21 cellular contexts compared by ENCODE assay signal in the genomic region with DNA sequence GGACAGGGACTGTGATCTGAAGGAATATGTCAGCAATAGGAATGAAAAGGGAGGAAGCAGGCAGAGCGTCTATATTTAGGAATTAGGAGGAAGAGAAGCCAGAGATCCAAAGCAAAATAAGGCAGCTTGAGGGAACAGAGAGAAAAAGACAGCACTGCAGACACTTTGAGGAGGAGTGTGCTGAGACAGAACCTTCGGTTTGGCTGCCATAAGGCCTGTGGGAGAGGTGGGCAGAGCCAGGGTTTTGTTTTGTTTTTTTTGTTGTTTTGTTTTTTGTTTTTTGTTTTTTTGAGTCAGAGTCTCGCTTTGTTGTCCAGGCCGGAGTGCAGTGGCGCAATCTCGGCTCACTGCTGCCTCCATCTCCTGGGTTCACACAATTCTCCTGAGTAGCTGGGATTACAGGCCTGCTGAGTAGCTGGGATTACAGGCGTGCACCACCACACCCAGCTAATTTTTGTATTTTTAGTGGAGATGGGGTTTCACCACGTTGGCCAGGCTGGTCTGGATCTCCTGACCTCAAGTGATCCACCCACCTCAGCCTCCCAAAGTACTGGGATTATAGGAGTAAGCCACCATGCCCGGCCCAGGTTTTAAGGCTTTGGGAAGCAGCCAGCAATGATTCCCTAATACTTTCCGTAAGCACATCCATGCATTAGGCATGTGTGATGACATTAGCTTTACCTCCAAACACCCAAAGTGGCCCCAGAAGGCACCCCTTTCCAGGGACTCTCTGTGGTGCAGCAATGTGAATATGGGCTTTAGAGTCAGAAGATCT.
A peak's percentile ranks its signal among the peaks of the same experiment; 100 is the strongest.
DNase-seq lines count a peak whose midpoint lies in the region; ATAC-seq and TF ChIP-seq lines count a peak whose summit lies in the region.
"Had no signal": no experiment of that assay in that cellular context is flagged by ENCODE, and none has a peak within 500 bp of the region (broad histone marks: within the 10 kb centered on the region; RNA-seq: fewer than 3 reads in every experiment).

No MANE protein-coding gene starts in this region.

- no peaks in the 10 kb centered on the region for H3K27me3 ChIP-seq in breast epithelium
- no peaks in the 10 kb centered on the region for H3K27me3 ChIP-seq in mammary epithelial cell (ENCODE audit: insufficient read depth, low read length)
- no peaks in the 10 kb centered on the region for H3K27me3 ChIP-seq in hepatocyte
- H3K27me3 ChIP-seq in rectal smooth muscle tissue (ENCODE audit: control insufficient read depth, insufficient read depth, low read length) = no peaks in the 10 kb centered on the region
- no peaks in the 10 kb centered on the region for H3K27me3 ChIP-seq in neural progenitor cell
- H3K27me3 ChIP-seq: foreskin keratinocyte, MG63 had no signal

- no peaks in the 10 kb centered on the region for H4K20me1 ChIP-seq in mammary epithelial cell (ENCODE audit: insufficient read depth, low read length)
- no peaks in the 10 kb centered on the region for H4K20me1 ChIP-seq in hepatocyte (ENCODE audit: insufficient read depth, poor library complexity, severe bottlenecking)
- H4K20me1 ChIP-seq in neural progenitor cell (ENCODE audit: low read depth) = no peaks in the 10 kb centered on the region

- WGBS in mammary epithelial cell (ENCODE audit: low coverage, missing lambda C conversion rate) = 93% methylated on average over 7 of the region's 10 CpGs
- 89% methylated on average over 10 of the region's 10 CpGs for WGBS in hepatocyte (ENCODE audit: low lambda C conversion rate, missing lambda C conversion rate)
- 69% methylated on average over 10 of the region's 10 CpGs for WGBS in urinary bladder

- no peak overlapping the region for H3K27ac Mint-ChIP-seq in neural progenitor cell
- H3K27ac Mint-ChIP-seq: activated naive CD4-positive, alpha-beta T cell treated with anti-CD3 and anti-CD28 coated beads, Interleukin-2, amount 50 U/mL, for 24 hours; CD8-positive, alpha-beta T cell; mesothelial cell of epicardium; stimulated activated naive CD8-positive, alpha-beta T cell treated with anti-CD3 and anti-CD28 coated beads, Interleukin-15, Interleukin-2, amounts not matched to agents 100 ng/mL and 50 ng/mL, for 24 hours had no signal

- no peaks in the 10 kb centered on the region for H3K9me2 ChIP-seq in hepatocyte (replicated peaks; ENCODE audit: insufficient read depth)

- DNase-seq in breast epithelium (ENCODE audit: low spot score in 2 of 2) (no peak), mammary epithelial cell (no peak), hepatocyte (ENCODE audit: low spot score) (no peak), HuH-7 (ENCODE audit: low spot score) (no peak), neural progenitor cell (ENCODE audit: low spot score) (no peak)
- DNase-seq: foreskin keratinocyte; MG63; NCI-H187; NCI-H524; OCI-M1; stimulated activated CD4-positive, alpha-beta T cell treated with anti-CD3 and anti-CD28 coated beads, Interleukin-15, amount 100 ng/mL, for 24 hours; T-helper 9 cell had no signal

- peaks cover 34% of the 10 kb centered on the region for H3K9me3 Mint-ChIP-seq in neural progenitor cell

- H2AFZ ChIP-seq in mammary epithelial cell (ENCODE audit: low read depth, low read length) = no peak overlapping the region
- no peak overlapping the region for H2AFZ ChIP-seq in hepatocyte
- no peak overlapping the region for H2AFZ ChIP-seq in neural progenitor cell (replicated peaks)

- no peak overlapping the region for H3K4me3 Mint-ChIP-seq in neural progenitor cell
- H3K4me3 Mint-ChIP-seq: activated naive CD4-positive, alpha-beta T cell treated with anti-CD3 and anti-CD28 coated beads, Interleukin-2, amount 50 U/mL, for 24 hours; CD8-positive, alpha-beta T cell; mesothelial cell of epicardium; stimulated activated naive CD8-positive, alpha-beta T cell treated with anti-CD3 and anti-CD28 coated beads, Interleukin-15, Interleukin-2, amounts not matched to agents 100 ng/mL and 50 ng/mL, for 24 hours had no signal

- H3K36me3 ChIP-seq in breast epithelium (no peaks in the 10 kb centered on the region), mammary epithelial cell (ENCODE audit: insufficient read depth, low read length) (no peaks in the 10 kb centered on the region), hepatocyte (replicated peaks; ENCODE audit: insufficient read depth, low read depth) (no peaks in the 10 kb centered on the region), rectal smooth muscle tissue (ENCODE audit: control insufficient read depth, insufficient read depth, low read length) (no peaks in the 10 kb centered on the region), urinary bladder (ENCODE audit: insufficient read depth) (no peaks in the 10 kb centered on the region), neural progenitor cell (no peaks in the 10 kb centered on the region)
- H3K36me3 ChIP-seq: HAP-1, MG63 had no signal

- peaks cover 2% of the 10 kb centered on the region for H3K27me3 Mint-ChIP-seq in neural progenitor cell (ENCODE audit: insufficient read depth, low read depth)
- H3K27me3 Mint-ChIP-seq: activated naive CD4-positive, alpha-beta T cell treated with anti-CD3 and anti-CD28 coated beads, Interleukin-2, amount 50 U/mL, for 24 hours; stimulated activated naive CD8-positive, alpha-beta T cell treated with anti-CD3 and anti-CD28 coated beads, Interleukin-15, Interleukin-2, amounts not matched to agents 100 ng/mL and 50 ng/mL, for 24 hours had no signal

- no TSS peak for BruUV-seq in mammary epithelial cell (replicated peaks; lab: Mats Ljungman, UMichigan)

- no peak for ATAC-seq in HG03457 (IDR thresholded peaks at IDR 0.05; ENCODE audit: unreplicated experiment)
- ATAC-seq: A549; CD8-positive, alpha-beta T cell; foreskin keratinocyte had no signal

- H3K9me3 ChIP-seq in breast epithelium (peaks cover 0 to 5% of the 10 kb centered on the region in 2 donors), mammary epithelial cell (replicated peaks; ENCODE audit: insufficient read depth, low read length) (no peaks in the 10 kb centered on the region), hepatocyte (ENCODE audit: low read depth) (peaks cover 4% of the 10 kb centered on the region), neural progenitor cell (ENCODE audit: low read depth) (peaks cover 7% of the 10 kb centered on the region)

- dilution Hi-C loops in mammary epithelial cell (cut with HindIII; ENCODE audit: low sequenced_read_pairs) = no loop called here

- H3K79me2 ChIP-seq in mammary epithelial cell (ENCODE audit: insufficient read depth, low read length) (no peaks in the 10 kb centered on the region), hepatocyte (no peaks in the 10 kb centered on the region), neural progenitor cell (ENCODE audit: low read depth) (no peaks in the 10 kb centered on the region)

- TF ChIP-seq CTCF in breast epithelium (IDR thresholded peaks at IDR 0.05) (no peak), mammary epithelial cell (conservative IDR thresholded peaks at IDR 0.05 in 1 of 2, IDR thresholded peaks at IDR 0.05 in 1 of 2; ENCODE audit: extremely low read depth in 1 of 2, insufficient read depth in 1 of 2, low read depth in 1 of 2, low read length in 2 of 2) (no peak), hepatocyte (IDR thresholded peaks at IDR 0.05; ENCODE audit: poor library complexity) (no peak), neural progenitor cell (IDR thresholded peaks at IDR 0.05) (no peak)

- H3K4me3 ChIP-seq in breast epithelium (no peak overlapping the region), mammary epithelial cell (replicated peaks in 1 of 3; ENCODE audit: insufficient read depth in 1 of 3, low read depth in 2 of 3, low read length in 3 of 3) (no peak overlapping the region), hepatocyte (no peak overlapping the region), rectal smooth muscle tissue (ENCODE audit: low read length) (no peak overlapping the region), urinary bladder (ENCODE audit: low read depth, low read length) (no peak overlapping the region), neural progenitor cell (no peak overlapping the region)
- H3K4me3 ChIP-seq: A549, HAP-1, MG63 had no signal

- H3K4me2 ChIP-seq in mammary epithelial cell (ENCODE audit: insufficient read depth, low read depth, low read length) = no peak overlapping the region
- no peak overlapping the region for H3K4me2 ChIP-seq in hepatocyte
- no peak overlapping the region for H3K4me2 ChIP-seq in neural progenitor cell
- H3K4me2 ChIP-seq: A549 had no signal

- H3K36me3 Mint-ChIP-seq in neural progenitor cell = peaks cover 12% of the 10 kb centered on the region
- H3K36me3 Mint-ChIP-seq: activated naive CD4-positive, alpha-beta T cell treated with anti-CD3 and anti-CD28 coated beads, Interleukin-2, amount 50 U/mL, for 24 hours had no signal

- intact Hi-C loops in breast epithelium (cut with DNase I; ENCODE audit: low total_unique reads) (no loop called here), mammary epithelial cell (cut with micrococcal nuclease) (no loop called here)

- H3K4me1 ChIP-seq in breast epithelium = peaks cover 3 to 17% of the 10 kb centered on the region in 2 donors
- no peaks in the 10 kb centered on the region for H3K4me1 ChIP-seq in mammary epithelial cell (ENCODE audit: insufficient read depth, low read length)
- peaks cover 39% of the 10 kb centered on the region for H3K4me1 ChIP-seq in hepatocyte (ENCODE audit: insufficient read depth)
- H3K4me1 ChIP-seq in rectal smooth muscle tissue (ENCODE audit: control insufficient read depth, insufficient read depth, low read length) = peaks cover 25% of the 10 kb centered on the region
- H3K4me1 ChIP-seq in urinary bladder (ENCODE audit: insufficient read depth) = no peaks in the 10 kb centered on the region
- H3K4me1 ChIP-seq in neural progenitor cell = peaks cover 16% of the 10 kb centered on the region
- H3K4me1 ChIP-seq: foreskin keratinocyte, HAP-1 had no signal

- peaks cover 10% of the 10 kb centered on the region for H3K4me1 Mint-ChIP-seq in neural progenitor cell
- H3K4me1 Mint-ChIP-seq: activated naive CD4-positive, alpha-beta T cell treated with anti-CD3 and anti-CD28 coated beads, Interleukin-2, amount 50 U/mL, for 24 hours had no signal

- in situ Hi-C loops in mammary epithelial cell (cut with MboI; ENCODE audit: low sequenced_read_pairs in 2 of 2) = no loop called here

- TF ChIP-seq POLR2A in breast epithelium (IDR thresholded peaks at IDR 0.05) = no peak

- H3K9ac ChIP-seq in mammary epithelial cell (ENCODE audit: insufficient read depth, low read length) = no peak overlapping the region
- no peak overlapping the region for H3K9ac ChIP-seq in rectal smooth muscle tissue (ENCODE audit: low read length)
- no peak overlapping the region for H3K9ac ChIP-seq in neural progenitor cell

- CTCF ChIA-PET in mammary epithelial cell (lab: Charles Lee; ENCODE audit: low non-redundant PET) = no interaction called here

- peak overlapping the region; percentile 70 to 83 for H3K27ac ChIP-seq in breast epithelium
- H3K27ac ChIP-seq in mammary epithelial cell (ENCODE audit: insufficient read depth, low read depth, low read length) = no peak overlapping the region
- peak overlapping the region; percentile 91 for H3K27ac ChIP-seq in hepatocyte
- H3K27ac ChIP-seq in rectal smooth muscle tissue (ENCODE audit: low read depth, low read length) = peak overlapping the region; percentile 73
- peak overlapping the region; percentile 46 for H3K27ac ChIP-seq in urinary bladder (ENCODE audit: low read depth)
- no peak overlapping the region for H3K27ac ChIP-seq in neural progenitor cell
- H3K27ac ChIP-seq: foreskin keratinocyte had no signal

- peaks cover 2% of the 10 kb centered on the region for H3F3A ChIP-seq in neural progenitor cell (ENCODE audit: low read depth)

Comparison
In these comparisons a context has a peak if more than half of its experiments do, and no peak if none do; other contexts are left out.
1. H3K27ac ChIP-seq: peak in breast epithelium (2 of 2), hepatocyte (single experiment), rectal smooth muscle tissue (single experiment) and urinary bladder (single experiment); none in mammary epithelial cell (single experiment) and neural progenitor cell (single experiment).